ENCODE assay signal across 1 cellular context in the genomic region with DNA sequence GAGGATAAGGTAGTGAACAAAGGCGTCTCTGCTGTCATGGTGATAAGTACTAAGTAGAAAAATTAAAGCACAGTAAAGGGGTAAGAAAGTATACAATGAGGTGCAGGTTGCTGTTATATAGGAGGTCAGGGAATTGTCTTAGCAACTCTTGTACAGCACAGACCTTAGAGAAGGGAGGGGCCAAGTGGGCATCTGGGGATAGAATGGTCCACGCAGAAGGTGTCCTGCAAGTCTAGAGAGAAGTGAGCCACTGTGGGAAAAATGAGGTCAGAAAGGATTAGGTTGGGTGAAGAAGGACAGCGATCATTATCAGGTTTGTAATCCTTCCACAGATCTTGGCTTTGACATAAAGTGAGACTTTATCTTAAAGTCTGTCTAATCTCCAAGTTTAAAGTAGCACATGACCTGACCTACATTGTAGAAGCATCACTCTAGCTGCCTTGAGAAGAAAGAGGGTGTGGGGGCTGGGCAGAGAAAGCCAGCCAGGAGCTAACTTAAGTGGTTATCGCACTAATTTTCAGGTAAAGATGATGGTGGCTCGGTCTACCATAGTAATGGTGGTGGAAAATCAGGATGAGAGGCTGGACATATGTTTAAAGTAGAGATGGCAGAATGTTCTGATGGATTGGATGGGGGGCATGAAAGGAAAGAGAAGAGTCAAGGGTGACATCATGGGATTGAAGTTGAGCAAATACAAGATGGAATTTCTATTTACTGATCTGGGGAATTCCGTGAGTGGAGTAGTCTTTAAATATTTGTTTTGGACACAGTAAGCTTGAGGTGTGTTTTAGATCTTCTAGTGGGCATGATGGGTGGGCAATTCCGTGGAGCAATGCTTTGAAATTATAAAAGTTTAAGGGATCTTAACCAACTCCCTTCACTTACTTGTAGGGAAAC.
TF ChIP-seq lines count a peak whose summit lies in the region.

No MANE protein-coding gene starts in this region.

TF ChIP-seq in HepG2, 621 proteins besides CTCF, POLR2A, EP300 and RAD21 (continued from another document and continues in another):
- TF ChIP-seq, protein P1, sequence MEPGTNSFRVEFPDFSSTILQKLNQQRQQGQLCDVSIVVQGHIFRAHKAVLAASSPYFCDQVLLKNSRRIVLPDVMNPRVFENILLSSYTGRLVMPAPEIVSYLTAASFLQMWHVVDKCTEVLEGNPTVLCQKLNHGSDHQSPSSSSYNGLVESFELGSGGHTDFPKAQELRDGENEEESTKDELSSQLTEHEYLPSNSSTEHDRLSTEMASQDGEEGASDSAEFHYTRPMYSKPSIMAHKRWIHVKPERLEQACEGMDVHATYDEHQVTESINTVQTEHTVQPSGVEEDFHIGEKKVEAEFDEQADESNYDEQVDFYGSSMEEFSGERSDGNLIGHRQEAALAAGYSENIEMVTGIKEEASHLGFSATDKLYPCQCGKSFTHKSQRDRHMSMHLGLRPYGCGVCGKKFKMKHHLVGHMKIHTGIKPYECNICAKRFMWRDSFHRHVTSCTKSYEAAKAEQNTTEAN (CRISPR knock-in tag; conservative IDR thresholded peaks at IDR 0.05) = no peak; the same call in 1 of the 2 replicates
- TF ChIP-seq ETV5 (CRISPR knock-in tag; IDR thresholded peaks at IDR 0.05; ENCODE audit: borderline replicate concordance) (peak; percentile 49; the same call in 1 of the 2 replicates), SMYD3 (CRISPR knock-in tag; IDR thresholded peaks at IDR 0.05) (no peak), FOXC1 (CRISPR knock-in tag; IDR thresholded peaks at IDR 0.05; ENCODE audit: borderline replicate concordance) (no peak), ZNF552 (CRISPR knock-in tag; IDR thresholded peaks at IDR 0.05; ENCODE audit: borderline replicate concordance) (no peak), ZFP90 (CRISPR knock-in tag; IDR thresholded peaks at IDR 0.05; ENCODE audit: borderline replicate concordance) (no peak), JDP2 (CRISPR knock-in tag; IDR thresholded peaks at IDR 0.05; ENCODE audit: borderline replicate concordance) (no peak), ZNF772 (CRISPR knock-in tag; IDR thresholded peaks at IDR 0.05) (no peak; the same call in 1 of the 2 replicates), ZNF432 (CRISPR knock-in tag; IDR thresholded peaks at IDR 0.05; ENCODE audit: borderline replicate concordance) (no peak), YEATS4 (CRISPR knock-in tag; IDR thresholded peaks at IDR 0.05; ENCODE audit: borderline replicate concordance) (no peak), ZNF891 (CRISPR knock-in tag; IDR thresholded peaks at IDR 0.05) (no peak), GATAD1 (CRISPR knock-in tag; IDR thresholded peaks at IDR 0.05) (no peak), SATB2 (CRISPR knock-in tag; IDR thresholded peaks at IDR 0.05) (no peak), ZFP82 (CRISPR knock-in tag; IDR thresholded peaks at IDR 0.05; ENCODE audit: borderline replicate concordance) (no peak), ZNF350 (CRISPR knock-in tag; IDR thresholded peaks at IDR 0.05; ENCODE audit: borderline replicate concordance, low read depth) (no peak), ATF7-NPFF (CRISPR knock-in tag; IDR thresholded peaks at IDR 0.05; ENCODE audit: low read depth) (no peak), SIX4 (CRISPR knock-in tag; IDR thresholded peaks at IDR 0.05) (peak; percentile 74; the same call in 1 of the 2 replicates), ZIK1 (CRISPR knock-in tag; IDR thresholded peaks at IDR 0.05; ENCODE audit: borderline replicate concordance, low read depth) (no peak), ZNF496 (CRISPR knock-in tag; IDR thresholded peaks at IDR 0.05; ENCODE audit: insufficient replicate concordance) (no peak), CC2D1A (CRISPR knock-in tag; IDR thresholded peaks at IDR 0.05) (no peak), ZNF776 (CRISPR knock-in tag; IDR thresholded peaks at IDR 0.05) (no peak), XBP1 (CRISPR knock-in tag; IDR thresholded peaks at IDR 0.05) (no peak), ZNF101 (CRISPR knock-in tag; IDR thresholded peaks at IDR 0.05; ENCODE audit: borderline replicate concordance, low read depth) (no peak)
- TF ChIP-seq, protein P2, sequence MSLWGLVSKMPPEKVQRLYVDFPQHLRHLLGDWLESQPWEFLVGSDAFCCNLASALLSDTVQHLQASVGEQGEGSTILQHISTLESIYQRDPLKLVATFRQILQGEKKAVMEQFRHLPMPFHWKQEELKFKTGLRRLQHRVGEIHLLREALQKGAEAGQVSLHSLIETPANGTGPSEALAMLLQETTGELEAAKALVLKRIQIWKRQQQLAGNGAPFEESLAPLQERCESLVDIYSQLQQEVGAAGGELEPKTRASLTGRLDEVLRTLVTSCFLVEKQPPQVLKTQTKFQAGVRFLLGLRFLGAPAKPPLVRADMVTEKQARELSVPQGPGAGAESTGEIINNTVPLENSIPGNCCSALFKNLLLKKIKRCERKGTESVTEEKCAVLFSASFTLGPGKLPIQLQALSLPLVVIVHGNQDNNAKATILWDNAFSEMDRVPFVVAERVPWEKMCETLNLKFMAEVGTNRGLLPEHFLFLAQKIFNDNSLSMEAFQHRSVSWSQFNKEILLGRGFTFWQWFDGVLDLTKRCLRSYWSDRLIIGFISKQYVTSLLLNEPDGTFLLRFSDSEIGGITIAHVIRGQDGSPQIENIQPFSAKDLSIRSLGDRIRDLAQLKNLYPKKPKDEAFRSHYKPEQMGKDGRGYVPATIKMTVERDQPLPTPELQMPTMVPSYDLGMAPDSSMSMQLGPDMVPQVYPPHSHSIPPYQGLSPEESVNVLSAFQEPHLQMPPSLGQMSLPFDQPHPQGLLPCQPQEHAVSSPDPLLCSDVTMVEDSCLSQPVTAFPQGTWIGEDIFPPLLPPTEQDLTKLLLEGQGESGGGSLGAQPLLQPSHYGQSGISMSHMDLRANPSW (CRISPR knock-in tag; IDR thresholded peaks at IDR 0.05; ENCODE audit: borderline replicate concordance) = no peak
- TF ChIP-seq, protein P3, sequence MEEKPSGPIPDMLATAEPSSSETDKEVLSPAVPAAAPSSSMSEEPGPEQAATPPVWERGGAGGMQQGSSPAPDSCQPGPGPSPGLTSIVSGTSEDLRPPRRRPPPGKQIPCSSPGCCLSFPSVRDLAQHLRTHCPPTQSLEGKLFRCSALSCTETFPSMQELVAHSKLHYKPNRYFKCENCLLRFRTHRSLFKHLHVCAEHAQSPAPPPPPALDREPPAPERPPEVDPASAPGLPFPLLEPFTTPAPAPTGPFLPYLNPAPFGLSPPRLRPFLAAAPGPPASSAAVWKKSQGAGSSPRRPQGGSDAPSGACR (CRISPR knock-in tag; IDR thresholded peaks at IDR 0.05) = no peak
- TF ChIP-seq, protein P4, sequence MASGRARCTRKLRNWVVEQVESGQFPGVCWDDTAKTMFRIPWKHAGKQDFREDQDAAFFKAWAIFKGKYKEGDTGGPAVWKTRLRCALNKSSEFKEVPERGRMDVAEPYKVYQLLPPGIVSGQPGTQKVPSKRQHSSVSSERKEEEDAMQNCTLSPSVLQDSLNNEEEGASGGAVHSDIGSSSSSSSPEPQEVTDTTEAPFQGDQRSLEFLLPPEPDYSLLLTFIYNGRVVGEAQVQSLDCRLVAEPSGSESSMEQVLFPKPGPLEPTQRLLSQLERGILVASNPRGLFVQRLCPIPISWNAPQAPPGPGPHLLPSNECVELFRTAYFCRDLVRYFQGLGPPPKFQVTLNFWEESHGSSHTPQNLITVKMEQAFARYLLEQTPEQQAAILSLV (CRISPR knock-in tag; IDR thresholded peaks at IDR 0.05; ENCODE audit: borderline replicate concordance) = no peak
- TF ChIP-seq, protein P5, sequence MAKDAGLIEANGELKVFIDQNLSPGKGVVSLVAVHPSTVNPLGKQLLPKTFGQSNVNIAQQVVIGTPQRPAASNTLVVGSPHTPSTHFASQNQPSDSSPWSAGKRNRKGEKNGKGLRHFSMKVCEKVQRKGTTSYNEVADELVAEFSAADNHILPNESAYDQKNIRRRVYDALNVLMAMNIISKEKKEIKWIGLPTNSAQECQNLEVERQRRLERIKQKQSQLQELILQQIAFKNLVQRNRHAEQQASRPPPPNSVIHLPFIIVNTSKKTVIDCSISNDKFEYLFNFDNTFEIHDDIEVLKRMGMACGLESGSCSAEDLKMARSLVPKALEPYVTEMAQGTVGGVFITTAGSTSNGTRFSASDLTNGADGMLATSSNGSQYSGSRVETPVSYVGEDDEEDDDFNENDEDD (CRISPR knock-in tag; IDR thresholded peaks at IDR 0.05; ENCODE audit: borderline replicate concordance) = no peak
- TF ChIP-seq, protein P6, sequence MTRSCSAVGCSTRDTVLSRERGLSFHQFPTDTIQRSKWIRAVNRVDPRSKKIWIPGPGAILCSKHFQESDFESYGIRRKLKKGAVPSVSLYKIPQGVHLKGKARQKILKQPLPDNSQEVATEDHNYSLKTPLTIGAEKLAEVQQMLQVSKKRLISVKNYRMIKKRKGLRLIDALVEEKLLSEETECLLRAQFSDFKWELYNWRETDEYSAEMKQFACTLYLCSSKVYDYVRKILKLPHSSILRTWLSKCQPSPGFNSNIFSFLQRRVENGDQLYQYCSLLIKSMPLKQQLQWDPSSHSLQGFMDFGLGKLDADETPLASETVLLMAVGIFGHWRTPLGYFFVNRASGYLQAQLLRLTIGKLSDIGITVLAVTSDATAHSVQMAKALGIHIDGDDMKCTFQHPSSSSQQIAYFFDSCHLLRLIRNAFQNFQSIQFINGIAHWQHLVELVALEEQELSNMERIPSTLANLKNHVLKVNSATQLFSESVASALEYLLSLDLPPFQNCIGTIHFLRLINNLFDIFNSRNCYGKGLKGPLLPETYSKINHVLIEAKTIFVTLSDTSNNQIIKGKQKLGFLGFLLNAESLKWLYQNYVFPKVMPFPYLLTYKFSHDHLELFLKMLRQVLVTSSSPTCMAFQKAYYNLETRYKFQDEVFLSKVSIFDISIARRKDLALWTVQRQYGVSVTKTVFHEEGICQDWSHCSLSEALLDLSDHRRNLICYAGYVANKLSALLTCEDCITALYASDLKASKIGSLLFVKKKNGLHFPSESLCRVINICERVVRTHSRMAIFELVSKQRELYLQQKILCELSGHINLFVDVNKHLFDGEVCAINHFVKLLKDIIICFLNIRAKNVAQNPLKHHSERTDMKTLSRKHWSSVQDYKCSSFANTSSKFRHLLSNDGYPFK (CRISPR knock-in tag; IDR thresholded peaks at IDR 0.05; ENCODE audit: borderline replicate concordance) = no peak
- TF ChIP-seq, protein P7, sequence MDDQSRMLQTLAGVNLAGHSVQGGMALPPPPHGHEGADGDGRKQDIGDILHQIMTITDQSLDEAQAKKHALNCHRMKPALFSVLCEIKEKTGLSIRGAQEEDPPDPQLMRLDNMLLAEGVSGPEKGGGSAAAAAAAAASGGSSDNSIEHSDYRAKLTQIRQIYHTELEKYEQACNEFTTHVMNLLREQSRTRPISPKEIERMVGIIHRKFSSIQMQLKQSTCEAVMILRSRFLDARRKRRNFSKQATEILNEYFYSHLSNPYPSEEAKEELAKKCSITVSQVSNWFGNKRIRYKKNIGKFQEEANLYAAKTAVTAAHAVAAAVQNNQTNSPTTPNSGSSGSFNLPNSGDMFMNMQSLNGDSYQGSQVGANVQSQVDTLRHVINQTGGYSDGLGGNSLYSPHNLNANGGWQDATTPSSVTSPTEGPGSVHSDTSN (CRISPR knock-in tag; IDR thresholded peaks at IDR 0.05; ENCODE audit: borderline replicate concordance) = no peak
- TF ChIP-seq, protein P8, sequence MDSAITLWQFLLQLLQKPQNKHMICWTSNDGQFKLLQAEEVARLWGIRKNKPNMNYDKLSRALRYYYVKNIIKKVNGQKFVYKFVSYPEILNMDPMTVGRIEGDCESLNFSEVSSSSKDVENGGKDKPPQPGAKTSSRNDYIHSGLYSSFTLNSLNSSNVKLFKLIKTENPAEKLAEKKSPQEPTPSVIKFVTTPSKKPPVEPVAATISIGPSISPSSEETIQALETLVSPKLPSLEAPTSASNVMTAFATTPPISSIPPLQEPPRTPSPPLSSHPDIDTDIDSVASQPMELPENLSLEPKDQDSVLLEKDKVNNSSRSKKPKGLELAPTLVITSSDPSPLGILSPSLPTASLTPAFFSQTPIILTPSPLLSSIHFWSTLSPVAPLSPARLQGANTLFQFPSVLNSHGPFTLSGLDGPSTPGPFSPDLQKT (CRISPR knock-in tag; IDR thresholded peaks at IDR 0.05; ENCODE audit: borderline replicate concordance) = no peak
- TF ChIP-seq, protein P9, sequence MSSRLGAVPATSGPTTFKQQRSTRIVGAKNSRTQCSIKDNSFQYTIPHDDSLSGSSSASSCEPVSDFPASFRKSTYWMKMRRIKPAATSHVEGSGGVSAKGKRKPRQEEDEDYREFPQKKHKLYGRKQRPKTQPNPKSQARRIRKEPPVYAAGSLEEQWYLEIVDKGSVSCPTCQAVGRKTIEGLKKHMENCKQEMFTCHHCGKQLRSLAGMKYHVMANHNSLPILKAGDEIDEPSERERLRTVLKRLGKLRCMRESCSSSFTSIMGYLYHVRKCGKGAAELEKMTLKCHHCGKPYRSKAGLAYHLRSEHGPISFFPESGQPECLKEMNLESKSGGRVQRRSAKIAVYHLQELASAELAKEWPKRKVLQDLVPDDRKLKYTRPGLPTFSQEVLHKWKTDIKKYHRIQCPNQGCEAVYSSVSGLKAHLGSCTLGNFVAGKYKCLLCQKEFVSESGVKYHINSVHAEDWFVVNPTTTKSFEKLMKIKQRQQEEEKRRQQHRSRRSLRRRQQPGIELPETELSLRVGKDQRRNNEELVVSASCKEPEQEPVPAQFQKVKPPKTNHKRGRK (CRISPR knock-in tag; IDR thresholded peaks at IDR 0.05) = no peak
- TF ChIP-seq, protein P10, sequence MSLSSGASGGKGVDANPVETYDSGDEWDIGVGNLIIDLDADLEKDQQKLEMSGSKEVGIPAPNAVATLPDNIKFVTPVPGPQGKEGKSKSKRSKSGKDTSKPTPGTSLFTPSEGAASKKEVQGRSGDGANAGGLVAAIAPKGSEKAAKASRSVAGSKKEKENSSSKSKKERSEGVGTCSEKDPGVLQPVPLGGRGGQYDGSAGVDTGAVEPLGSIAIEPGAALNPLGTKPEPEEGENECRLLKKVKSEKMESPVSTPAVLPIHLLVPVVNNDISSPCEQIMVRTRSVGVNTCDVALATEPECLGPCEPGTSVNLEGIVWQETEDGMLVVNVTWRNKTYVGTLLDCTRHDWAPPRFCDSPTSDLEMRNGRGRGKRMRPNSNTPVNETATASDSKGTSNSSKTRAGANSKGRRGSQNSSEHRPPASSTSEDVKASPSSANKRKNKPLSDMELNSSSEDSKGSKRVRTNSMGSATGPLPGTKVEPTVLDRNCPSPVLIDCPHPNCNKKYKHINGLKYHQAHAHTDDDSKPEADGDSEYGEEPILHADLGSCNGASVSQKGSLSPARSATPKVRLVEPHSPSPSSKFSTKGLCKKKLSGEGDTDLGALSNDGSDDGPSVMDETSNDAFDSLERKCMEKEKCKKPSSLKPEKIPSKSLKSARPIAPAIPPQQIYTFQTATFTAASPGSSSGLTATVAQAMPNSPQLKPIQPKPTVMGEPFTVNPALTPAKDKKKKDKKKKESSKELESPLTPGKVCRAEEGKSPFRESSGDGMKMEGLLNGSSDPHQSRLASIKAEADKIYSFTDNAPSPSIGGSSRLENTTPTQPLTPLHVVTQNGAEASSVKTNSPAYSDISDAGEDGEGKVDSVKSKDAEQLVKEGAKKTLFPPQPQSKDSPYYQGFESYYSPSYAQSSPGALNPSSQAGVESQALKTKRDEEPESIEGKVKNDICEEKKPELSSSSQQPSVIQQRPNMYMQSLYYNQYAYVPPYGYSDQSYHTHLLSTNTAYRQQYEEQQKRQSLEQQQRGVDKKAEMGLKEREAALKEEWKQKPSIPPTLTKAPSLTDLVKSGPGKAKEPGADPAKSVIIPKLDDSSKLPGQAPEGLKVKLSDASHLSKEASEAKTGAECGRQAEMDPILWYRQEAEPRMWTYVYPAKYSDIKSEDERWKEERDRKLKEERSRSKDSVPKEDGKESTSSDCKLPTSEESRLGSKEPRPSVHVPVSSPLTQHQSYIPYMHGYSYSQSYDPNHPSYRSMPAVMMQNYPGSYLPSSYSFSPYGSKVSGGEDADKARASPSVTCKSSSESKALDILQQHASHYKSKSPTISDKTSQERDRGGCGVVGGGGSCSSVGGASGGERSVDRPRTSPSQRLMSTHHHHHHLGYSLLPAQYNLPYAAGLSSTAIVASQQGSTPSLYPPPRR (CRISPR knock-in tag; IDR thresholded peaks at IDR 0.05; ENCODE audit: borderline replicate concordance) = peak; percentile 95
